23 cellular contexts compared by ENCODE assay signal in genomic region chr9:131867611-131868192, GRCh38.
"Had no signal": no experiment of that assay in that cellular context is flagged by ENCODE, and none has a peak within 500 bp of the region (broad histone marks: within the 10 kb centered on the region; RNA-seq: fewer than 3 reads in every experiment).

No MANE protein-coding gene starts in this region.

- H3K9me3 ChIP-seq: esophagus squamous epithelium, right lobe of liver, stomach, testis, tibial artery had no signal

- H3K4me3 Mint-ChIP-seq: effector memory CD8-positive, alpha-beta T cell; mesothelial cell of epicardium; naive thymus-derived CD4-positive, alpha-beta T cell; nephron; neural progenitor cell; type B pancreatic cell had no signal

- H3K27me3 Mint-ChIP-seq: effector memory CD8-positive, alpha-beta T cell; naive thymus-derived CD4-positive, alpha-beta T cell; progenitor cell of endocrine pancreas; type B pancreatic cell had no signal

- H3K4me3 ChIP-seq: esophagus squamous epithelium, lung, neural progenitor cell, right lobe of liver, stomach, testis, tibial artery had no signal

- DNase-seq: cortex of kidney; effector memory CD8-positive, alpha-beta T cell; erythroblast; esophagus squamous epithelium; mesenchymal stem cell; naive thymus-derived CD4-positive, alpha-beta T cell; small intestine; stimulated activated CD4-positive, alpha-beta T cell treated with anti-CD3 and anti-CD28 coated beads, Interleukin-12 subunit alpha, Interleukin-12 subunit beta, amount 100 ng/mL, for 4 hours; stimulated activated CD4-positive, alpha-beta T cell treated with anti-CD3 and anti-CD28 coated beads, Interleukin-1b, Interleukin-23, amount 100 ng/mL, for 48 hours; stimulated activated CD4-positive, alpha-beta T cell treated with anti-CD3 and anti-CD28 coated beads, Interleukin-4, amount 100 ng/mL, for 1 hour; stimulated activated CD8-positive, alpha-beta memory T cell treated with anti-CD3 and anti-CD28 coated beads, Interleukin-4, amount 100 ng/mL, for 48 hours; stimulated activated naive CD4-positive, alpha-beta T cell; stomach; testis; tibial artery had no signal

- H3K4me1 ChIP-seq: esophagus squamous epithelium, right lobe of liver, stomach, testis, tibial artery had no signal

- H3K27ac ChIP-seq: esophagus squamous epithelium, neural progenitor cell, right lobe of liver, stomach, testis, tibial artery had no signal

- H3K36me3 ChIP-seq: neural progenitor cell, right lobe of liver had no signal

- H3K36me3 Mint-ChIP-seq: neural progenitor cell, type B pancreatic cell had no signal

- H3K27ac Mint-ChIP-seq: mesothelial cell of epicardium; naive thymus-derived CD4-positive, alpha-beta T cell; nephron; neural progenitor cell; progenitor cell of endocrine pancreas; type B pancreatic cell had no signal

- H3K9me3 Mint-ChIP-seq: effector memory CD8-positive, alpha-beta T cell; mesothelial cell of epicardium; naive thymus-derived CD4-positive, alpha-beta T cell; nephron; neural progenitor cell; type B pancreatic cell had no signal

- H3K27me3 ChIP-seq: esophagus squamous epithelium, neural progenitor cell, right lobe of liver, stomach, testis, tibial artery had no signal

- ATAC-seq: effector memory CD8-positive, alpha-beta T cell; left lobe of liver; naive thymus-derived CD4-positive, alpha-beta T cell; right lobe of liver had no signal
